Comparison of ENCODE assay signal across 9 cellular contexts in the genomic region with DNA sequence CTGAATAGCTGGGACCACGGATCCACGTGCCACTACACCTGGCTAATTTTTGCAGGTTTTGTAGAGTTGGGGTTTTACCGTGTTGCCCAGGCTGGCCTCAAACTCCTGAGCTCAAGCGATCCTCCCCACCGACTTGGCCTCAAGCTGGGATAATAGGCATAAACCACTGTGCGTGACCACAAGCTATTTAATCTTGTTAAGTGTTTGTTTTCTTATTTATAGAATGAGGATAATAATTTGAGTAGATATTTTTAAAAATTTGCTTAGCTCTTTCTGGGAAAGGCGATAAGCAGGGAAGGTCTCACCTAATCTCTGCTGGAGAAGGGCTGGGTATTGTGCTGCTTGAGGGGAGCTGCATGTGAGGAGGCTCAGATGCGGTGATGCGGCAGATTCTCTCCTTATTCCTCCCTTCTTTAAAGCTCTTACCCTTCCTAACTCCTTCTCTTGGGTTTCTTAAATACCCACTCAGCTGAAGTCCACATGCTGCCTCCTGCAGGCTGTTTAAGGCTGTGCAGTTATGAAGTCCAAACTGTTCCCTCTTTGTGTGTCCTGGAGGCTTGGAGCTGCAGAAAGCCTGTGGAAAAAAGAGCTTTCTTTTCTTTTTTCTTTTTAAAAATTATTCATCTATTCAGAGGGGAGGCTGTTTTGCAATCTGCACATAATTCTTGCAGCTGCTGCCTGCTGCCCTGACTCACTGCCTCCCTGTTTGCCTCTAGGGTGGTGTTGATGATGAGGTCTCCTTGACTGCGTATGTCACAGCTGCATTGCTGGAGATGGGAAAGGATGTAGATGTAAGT. TPM values are rescaled to one million over a fixed set of nuclear protein-coding genes. Genes with fewer than 3 reads are reported as not detected.
DNase-seq lines count a peak whose midpoint lies in the region; ATAC-seq, FAIRE-seq and TF ChIP-seq lines count a peak whose summit lies in the region.
"Had no signal": no experiment of that assay in that cellular context is flagged by ENCODE, and none has a peak within 500 bp of the region (broad histone marks: within the 10 kb centered on the region; RNA-seq: fewer than 3 reads in every experiment).

No MANE protein-coding gene starts in this region.

- CTCF ChIA-PET in CD8-positive, alpha-beta memory T cell (lab: Charles Lee) = interaction anchor here (0.9 to 2.6 kb wide), 20 partner anchors 10 to 316 kb away, joined by 3 to 16 read pairs (median 4); partner anchors contain the start of gene M6PR
- CTCF ChIA-PET in HEK293 (lab: Yijun Ruan, JAX) (interaction anchor here (0.6 to 2.6 kb wide), 28 partner anchors 9 to 316 kb away, joined by 3 to 26 read pairs (median 4); partner anchors contain the start of gene A2ML1), HepG2 (lab: Yijun Ruan, JAX; ENCODE audit: low intra/inter-chr PET ratio, low total read pairs) (no interaction called here)

- peak; percentile 23 for FAIRE-seq in HepG2 (lab: Jason Lieb, UNC)

- no peaks in the 10 kb centered on the region for H3K4me1 ChIP-seq in CD8-positive, alpha-beta memory T cell (ENCODE audit: insufficient read depth, low read length)
- H3K4me1 ChIP-seq in HEK293 (ENCODE audit: control insufficient read depth, insufficient read depth, low read length) = peaks cover 3% of the 10 kb centered on the region; the same call in 1 of the 2 replicates
- no peaks in the 10 kb centered on the region for H3K4me1 ChIP-seq in HepG2 (ENCODE audit: insufficient read depth, low read length)

- H4K20me1 ChIP-seq in HepG2 (ENCODE audit: insufficient read depth, low read length) = no peaks in the 10 kb centered on the region

- no peaks in the 10 kb centered on the region for H3K36me3 Mint-ChIP-seq in CD8-positive, alpha-beta memory T cell
- H3K36me3 Mint-ChIP-seq: natural killer cell treated with Interleukin-12 subunit alpha and Interleukin-12 subunit beta and Interleukin-15 and Interleukin-18, amount 100 ng/mL, for 72 hours had no signal

- no peak for TF ChIP-seq POLR2A in HepG2 (IDR thresholded peaks at IDR 0.05; ENCODE audit: insufficient read depth in 1 of 2, low read depth in 2 of 2, low read length in 2 of 2)

- H3K4me3 ChIP-seq in CD8-positive, alpha-beta memory T cell (ENCODE audit: low read length) = no peak overlapping the region
- no peak overlapping the region for H3K4me3 ChIP-seq in HEK293 (ENCODE audit: low read depth, low read length)
- no peak overlapping the region for H3K4me3 ChIP-seq in HepG2 (replicated peaks in 1 of 3; ENCODE audit: insufficient read depth in 1 of 3, low read depth in 2 of 3, low read length in 3 of 3)

- in situ Hi-C loops in HepG2 (cut with HindIII; ENCODE audit: extremely low pct_ligation_motif_present, low pct_unique_long_range_greater_than_20kb) = no loop called here

- BruUV-seq in HepG2 (replicated peaks; lab: Mats Ljungman, UMichigan) = no TSS peak

- ATAC-seq in HepG2 (peak; percentile 64), GM18511 (IDR thresholded peaks at IDR 0.05; ENCODE audit: unreplicated experiment) (no peak), HG03342 (IDR thresholded peaks at IDR 0.05; ENCODE audit: unreplicated experiment) (no peak)
- no peak for ATAC-seq in stimulated activated naive CD8-positive, alpha-beta T cell treated with anti-CD3 and anti-CD28 coated beads, Interleukin-15, amount 100 ng/mL, for 72 hours

- WGBS in HepG2 (ENCODE audit: low lambda C conversion rate) = 35% methylated on average over 10 of the region's 10 CpGs

- no peak overlapping the region for H3K4me2 ChIP-seq in HepG2 (ENCODE audit: low read depth, low read length)

- no peak overlapping the region for H3K9ac ChIP-seq in HepG2 (ENCODE audit: insufficient read depth, low read depth, low read length)

- intact Hi-C loops in HepG2 (cut with micrococcal nuclease; ENCODE audit: unreplicated experiment) = no loop called here

- H3K9me3 Mint-ChIP-seq in CD8-positive, alpha-beta memory T cell = no peaks in the 10 kb centered on the region
- no peaks in the 10 kb centered on the region for H3K9me3 Mint-ChIP-seq in stimulated activated naive CD8-positive, alpha-beta T cell treated with anti-CD3 and anti-CD28 coated beads, Interleukin-15, amount 100 ng/mL, for 72 hours
- H3K9me3 Mint-ChIP-seq: natural killer cell treated with Interleukin-12 subunit alpha and Interleukin-12 subunit beta and Interleukin-15 and Interleukin-18, amount 100 ng/mL, for 72 hours had no signal

- H3K27me3 Mint-ChIP-seq in CD8-positive, alpha-beta memory T cell = peaks cover 0 to 13% of the 10 kb centered on the region in 2 donors
- H3K27me3 Mint-ChIP-seq in stimulated activated naive CD8-positive, alpha-beta T cell treated with anti-CD3 and anti-CD28 coated beads, Interleukin-15, amount 100 ng/mL, for 72 hours = no peaks in the 10 kb centered on the region
- H3K27me3 Mint-ChIP-seq: natural killer cell treated with Interleukin-12 subunit alpha and Interleukin-12 subunit beta and Interleukin-15 and Interleukin-18, amount 100 ng/mL, for 72 hours had no signal

- H3K9me3 ChIP-seq in CD8-positive, alpha-beta memory T cell (ENCODE audit: low read length) = no peaks in the 10 kb centered on the region
- H3K9me3 ChIP-seq in HEK293 (ENCODE audit: control insufficient read depth, insufficient read depth, low read depth, low read length) (no peaks in the 10 kb centered on the region), HepG2 (ENCODE audit: low read length) (no peaks in the 10 kb centered on the region)

- H2AFZ ChIP-seq in HepG2 (ENCODE audit: low read length) = no peak overlapping the region

- H3K27ac ChIP-seq in CD8-positive, alpha-beta memory T cell (ENCODE audit: low read depth, low read length) = no peak overlapping the region
- H3K27ac ChIP-seq in HEK293 (ENCODE audit: extremely low read depth, low read depth, low read length) (no peak overlapping the region), HepG2 (ENCODE audit: extremely low read length, insufficient read depth, low read length) (no peak overlapping the region)

- peak; percentile 7 to 59 (median 21) for DNase-seq in CD8-positive, alpha-beta memory T cell
- DNase-seq in SW480 (ENCODE audit: low spot score) (peak; percentile 46), dermis blood vessel endothelial cell (peak; percentile 74), HepG2 (ENCODE audit: low spot score) (peak; percentile 37)
- DNase-seq in stimulated activated naive CD8-positive, alpha-beta T cell treated with anti-CD3 and anti-CD28 coated beads, Interleukin-15, amount 100 ng/mL, for 72 hours = peak; percentile 10 to 20

- no peaks in the 10 kb centered on the region for H3K36me3 ChIP-seq in CD8-positive, alpha-beta memory T cell (ENCODE audit: insufficient read depth, low read length)
- no peaks in the 10 kb centered on the region for H3K36me3 ChIP-seq in HEK293 (ENCODE audit: control insufficient read depth in 2 of 2, insufficient read depth in 1 of 2, low read length in 2 of 2)
- no peaks in the 10 kb centered on the region for H3K36me3 ChIP-seq in HepG2 (replicated peaks in 1 of 2; ENCODE audit: control insufficient read depth in 1 of 2, insufficient read depth in 2 of 2, low read length in 2 of 2)

- H3K4me3 Mint-ChIP-seq in CD8-positive, alpha-beta memory T cell = no peak overlapping the region
- H3K4me3 Mint-ChIP-seq in stimulated activated naive CD8-positive, alpha-beta T cell treated with anti-CD3 and anti-CD28 coated beads, Interleukin-15, amount 100 ng/mL, for 72 hours = no peak overlapping the region
- H3K4me3 Mint-ChIP-seq: natural killer cell treated with Interleukin-12 subunit alpha and Interleukin-12 subunit beta and Interleukin-15 and Interleukin-18, amount 100 ng/mL, for 72 hours had no signal

- H3K27me3 ChIP-seq in CD8-positive, alpha-beta memory T cell (ENCODE audit: insufficient read depth, low read length, poor library complexity, severe bottlenecking) = no peaks in the 10 kb centered on the region
- peaks cover 0 to 2% of the 10 kb centered on the region in 2 experiments; a peak in 2 of 5 replicates for H3K27me3 ChIP-seq in HepG2 (ENCODE audit: control insufficient read depth in 1 of 2, insufficient read depth in 2 of 2, low read length in 2 of 2)

- POLR2A ChIA-PET in CD8-positive, alpha-beta memory T cell (lab: Charles Lee) = no interaction called here
- POLR2A ChIA-PET in HEK293 (lab: Yijun Ruan, JAX) = no interaction called here
- POLR2A ChIA-PET in HepG2 (lab: Yijun Ruan, JAX) = no interaction called here

- TF ChIP-seq CTCF in HEK293 (tag by site-specific recombination; IDR thresholded peaks at IDR 0.05) (peak; percentile 51; the same call in 1 of the 2 replicates), HepG2 (CRISPR knock-in tag; IDR thresholded peaks at IDR 0.05) (peak; percentile 52)

- no peak overlapping the region for H3K27ac Mint-ChIP-seq in CD8-positive, alpha-beta memory T cell
- no peak overlapping the region for H3K27ac Mint-ChIP-seq in stimulated activated naive CD8-positive, alpha-beta T cell treated with anti-CD3 and anti-CD28 coated beads, Interleukin-15, amount 100 ng/mL, for 72 hours
- H3K27ac Mint-ChIP-seq: natural killer cell treated with Interleukin-12 subunit alpha and Interleukin-12 subunit beta and Interleukin-15 and Interleukin-18, amount 100 ng/mL, for 72 hours had no signal

- H3K79me2 ChIP-seq in HepG2 (ENCODE audit: insufficient read depth, low read length) = no peaks in the 10 kb centered on the region

- TF ChIP-seq RAD21 in HepG2 (CRISPR knock-in tag; IDR thresholded peaks at IDR 0.05) = no peak

- H3K4me1 Mint-ChIP-seq in CD8-positive, alpha-beta memory T cell = no peaks in the 10 kb centered on the region
- H3K4me1 Mint-ChIP-seq in stimulated activated naive CD8-positive, alpha-beta T cell treated with anti-CD3 and anti-CD28 coated beads, Interleukin-15, amount 100 ng/mL, for 72 hours = no peaks in the 10 kb centered on the region

- TF ChIP-seq EP300 in HepG2 (IDR thresholded peaks at IDR 0.05; ENCODE audit: low read depth in 2 of 2, low read length in 2 of 2) = no peak
- no peak for TF ChIP-seq EP300 in HepG2 (CRISPR knock-in tag; IDR thresholded peaks at IDR 0.05; ENCODE audit: borderline replicate concordance)

RNA-seq across cellular contexts. Expression of gene A2ML1, which starts 37.9 kb away (rescaled TPM):
- total RNA-seq in CD8-positive, alpha-beta memory T cell = not detected
- not detected for polyA plus RNA-seq in CD8-positive, alpha-beta memory T cell
- 0.28 TPM in 1 of 2 replicates, not detected in the other for total RNA-seq in dermis blood vessel endothelial cell
- not detected in 2 replicates for total RNA-seq in HepG2 (2016; rRNA removed; fragmentation: Illumina TruSeq; extraction: Trizol)
- not detected in 2 replicates for total RNA-seq in HepG2 (2016; cell fraction: cytosol; rRNA removed; fragmentation: Illumina TruSeq; extraction: Trizol; ENCODE audit: low read depth)
- not detected in 2 replicates for total RNA-seq in HepG2 (2016; cell fraction: insoluble cytoplasmic fraction; rRNA removed; fragmentation: Illumina TruSeq; extraction: Trizol)
- total RNA-seq in HepG2 (2016; cell fraction: membrane; rRNA removed; fragmentation: Illumina TruSeq; extraction: Trizol) = not detected in 2 replicates
- not detected in 2 replicates for total RNA-seq in HepG2 (2016; cell fraction: nucleus; rRNA removed; fragmentation: Illumina TruSeq; extraction: Trizol)
- polyA plus RNA-seq in HepG2 (2011; rRNA removed) = not detected in 2 replicates
- not detected in 2 replicates for polyA plus RNA-seq in HepG2 (2011; cell fraction: cytosol; rRNA removed)
- polyA plus RNA-seq in HepG2 (2011; cell fraction: nucleus; rRNA removed) = not detected in 2 replicates
- not detected in 2 replicates for polyA plus RNA-seq in HepG2 (2012)
- not detected in 2 replicates for polyA plus RNA-seq in HepG2 (2016; cell fraction: cytosol; fragmentation: Illumina TruSeq; extraction: Trizol; ENCODE audit: low read depth)
- not detected in 2 replicates for polyA plus RNA-seq in HepG2 (2016; cell fraction: insoluble cytoplasmic fraction; fragmentation: Illumina TruSeq; extraction: Trizol; ENCODE audit: low read depth)
- not detected in 2 replicates for polyA plus RNA-seq in HepG2 (2016; cell fraction: membrane; fragmentation: Illumina TruSeq; extraction: Trizol; ENCODE audit: low read depth)
- polyA plus RNA-seq in HepG2 (2016; cell fraction: nucleus; fragmentation: Illumina TruSeq; extraction: Trizol; ENCODE audit: insufficient read depth, low read depth) = not detected in 2 replicates
- 0.09 TPM in 1 of 2 replicates, not detected in the other for polyA minus RNA-seq in HepG2 (2011; rRNA and poly(A)+ RNA removed; ENCODE audit: low replicate concordance)
- polyA minus RNA-seq in HepG2 (2011; cell fraction: cytosol; rRNA and poly(A)+ RNA removed) = not detected in 2 replicates
- not detected in 2 replicates for polyA minus RNA-seq in HepG2 (2011; cell fraction: nucleus; rRNA and poly(A)+ RNA removed)
- total RNA-seq: natural killer cell treated with Interleukin-12 subunit alpha and Interleukin-12 subunit beta and Interleukin-15 and Interleukin-18, amount 100 ng/mL, for 72 hours had no signal

RNA-seq across cellular contexts. Expression of gene PHC1, which starts 53.9 kb away (rescaled TPM):
- total RNA-seq in CD8-positive, alpha-beta memory T cell = 10 to 100 TPM; 18.5 to 19.5 TPM
- 21.0 TPM for polyA plus RNA-seq in CD8-positive, alpha-beta memory T cell
- 15.0 and 20.6 TPM in 2 replicates for total RNA-seq in dermis blood vessel endothelial cell
- 9.4 and 12.5 TPM in 2 replicates for total RNA-seq in HepG2 (2016; rRNA removed; fragmentation: Illumina TruSeq; extraction: Trizol)
- 3.5 and 4.3 TPM in 2 replicates for total RNA-seq in HepG2 (2016; cell fraction: cytosol; rRNA removed; fragmentation: Illumina TruSeq; extraction: Trizol; ENCODE audit: low read depth)
- total RNA-seq in HepG2 (2016; cell fraction: insoluble cytoplasmic fraction; rRNA removed; fragmentation: Illumina TruSeq; extraction: Trizol) = 9.1 and 10.8 TPM in 2 replicates
- total RNA-seq in HepG2 (2016; cell fraction: membrane; rRNA removed; fragmentation: Illumina TruSeq; extraction: Trizol) = 15.0 and 16.0 TPM in 2 replicates
- total RNA-seq in HepG2 (2016; cell fraction: nucleus; rRNA removed; fragmentation: Illumina TruSeq; extraction: Trizol) = 6.0 and 10.3 TPM in 2 replicates
- 35.0 and 36.6 TPM in 2 replicates for polyA plus RNA-seq in HepG2 (2011; rRNA removed)
- 18.0 and 18.2 TPM in 2 replicates for polyA plus RNA-seq in HepG2 (2011; cell fraction: cytosol; rRNA removed)
- 92.3 and 99.0 TPM in 2 replicates for polyA plus RNA-seq in HepG2 (2011; cell fraction: nucleus; rRNA removed)
- 12.2 and 13.4 TPM in 2 replicates for polyA plus RNA-seq in HepG2 (2012)
- 2.5 and 3.8 TPM in 2 replicates for polyA plus RNA-seq in HepG2 (2016; cell fraction: cytosol; fragmentation: Illumina TruSeq; extraction: Trizol; ENCODE audit: low read depth)
- 7.7 and 13.3 TPM in 2 replicates for polyA plus RNA-seq in HepG2 (2016; cell fraction: insoluble cytoplasmic fraction; fragmentation: Illumina TruSeq; extraction: Trizol; ENCODE audit: low read depth)
- 10.0 and 11.8 TPM in 2 replicates for polyA plus RNA-seq in HepG2 (2016; cell fraction: membrane; fragmentation: Illumina TruSeq; extraction: Trizol; ENCODE audit: low read depth)
- 21.0 and 24.1 TPM in 2 replicates for polyA plus RNA-seq in HepG2 (2016; cell fraction: nucleus; fragmentation: Illumina TruSeq; extraction: Trizol; ENCODE audit: insufficient read depth, low read depth)
- polyA minus RNA-seq in HepG2 (2011; rRNA and poly(A)+ RNA removed; ENCODE audit: low replicate concordance) = 15.0 and 39.5 TPM in 2 replicates
- 12.2 and 13.7 TPM in 2 replicates for polyA minus RNA-seq in HepG2 (2011; cell fraction: cytosol; rRNA and poly(A)+ RNA removed)
- polyA minus RNA-seq in HepG2 (2011; cell fraction: nucleus; rRNA and poly(A)+ RNA removed) = 9.3 and 12.3 TPM in 2 replicates

Comparison
In these comparisons a context has a peak if more than half of its experiments do, and no peak if none do; other contexts are left out.
1. DNase-seq: peak in every context shown above with its lines; median percentile 74 in dermis blood vessel endothelial cell; 46 in SW480; 37 in HepG2; 21 in CD8-positive, alpha-beta memory T cell; 15 in stimulated activated naive CD8-positive, alpha-beta T cell treated with anti-CD3 and anti-CD28 coated beads, Interleukin-15, amount 100 ng/mL, for 72 hours.